ENCODE assay signal across 8 cellular contexts in the genomic region with DNA sequence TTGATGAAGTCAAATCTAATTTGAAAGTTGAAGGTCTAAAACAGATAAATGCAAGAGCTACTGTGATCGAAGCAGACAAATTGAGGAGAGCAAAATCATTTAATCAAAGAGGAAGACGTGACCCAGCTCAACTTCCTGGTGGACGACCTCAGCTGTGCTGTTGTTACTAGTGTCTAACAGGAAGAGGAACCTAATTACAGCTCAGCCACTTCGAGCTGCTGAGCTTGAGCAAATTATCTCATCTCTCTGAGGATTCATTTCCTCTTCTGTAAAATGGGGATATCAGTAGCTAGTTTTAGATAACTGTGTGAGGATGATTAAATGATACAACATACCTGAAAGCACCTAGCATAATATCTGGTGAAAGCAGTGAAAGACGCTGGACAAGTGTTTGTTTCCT. TPM values are rescaled to one million over a fixed set of nuclear protein-coding genes. Genes with fewer than 3 reads are reported as not detected.
A peak's percentile ranks its signal among the peaks of the same experiment; 100 is the strongest.
DNase-seq lines count a peak whose midpoint lies in the region; ATAC-seq and TF ChIP-seq lines count a peak whose summit lies in the region.

No MANE protein-coding gene starts in this region.

- CTCF ChIA-PET in CD8-positive, alpha-beta memory T cell (lab: Charles Lee): no interaction called here

- no peak for TF ChIP-seq POLR2A in gastrocnemius medialis (IDR thresholded peaks at IDR 0.05)

- peaks cover 12% of the 10 kb centered on the region for H3K4me1 ChIP-seq in CD8-positive, alpha-beta memory T cell (ENCODE audit: insufficient read depth, low read length)
- no peaks in the 10 kb centered on the region for H3K4me1 ChIP-seq in gastrocnemius medialis
- H3K4me1 ChIP-seq in SJCRH30: no peaks in the 10 kb centered on the region

- H3K27ac Mint-ChIP-seq in CD8-positive, alpha-beta memory T cell: peak overlapping the region in 7 of 8 donors; percentile 2 to 93 (median 83)
- H3K27ac Mint-ChIP-seq in activated naive CD8-positive, alpha-beta T cell treated with anti-CD3 and anti-CD28 coated beads, Interleukin-2, amount 10 ng/mL, durations not matched to agents 7 days and 5 days: peak overlapping the region; percentile 80

- no peaks in the 10 kb centered on the region for H3K9me3 ChIP-seq in CD8-positive, alpha-beta memory T cell (ENCODE audit: low read length)
- no peaks in the 10 kb centered on the region for H3K9me3 ChIP-seq in gastrocnemius medialis
- no peaks in the 10 kb centered on the region for H3K9me3 ChIP-seq in SJCRH30 (replicated peaks)

- H3K36me3 Mint-ChIP-seq in CD8-positive, alpha-beta memory T cell: no peaks in the 10 kb centered on the region
- H3K36me3 Mint-ChIP-seq in activated naive CD8-positive, alpha-beta T cell treated with anti-CD3 and anti-CD28 coated beads, Interleukin-2, amount 10 ng/mL, durations not matched to agents 7 days and 5 days: peaks cover 5% of the 10 kb centered on the region

- H3K27me3 ChIP-seq in CD8-positive, alpha-beta memory T cell (ENCODE audit: insufficient read depth, low read length, poor library complexity, severe bottlenecking): no peaks in the 10 kb centered on the region
- H3K27me3 ChIP-seq in gastrocnemius medialis (no peaks in the 10 kb centered on the region), SJCRH30 (no peaks in the 10 kb centered on the region; the same call in 1 of the 2 replicates)

- peak overlapping the region; percentile 4 for H3K4me3 ChIP-seq in CD8-positive, alpha-beta memory T cell (ENCODE audit: low read length)
- H3K4me3 ChIP-seq in gastrocnemius medialis: no peak overlapping the region
- H3K4me3 ChIP-seq in SJCRH30: no peak overlapping the region

- ATAC-seq in GM19351 (IDR thresholded peaks at IDR 0.05; ENCODE audit: unreplicated experiment): peak; percentile 96
- peak; percentile 92 for ATAC-seq in HG03565 (IDR thresholded peaks at IDR 0.05; ENCODE audit: unreplicated experiment)
- ATAC-seq in activated naive CD8-positive, alpha-beta T cell treated with anti-CD3 and anti-CD28 coated beads, Interleukin-2, amount 10 ng/mL, durations not matched to agents 7 days and 5 days (ENCODE audit: low read depth): peak; percentile 95
- no peak for ATAC-seq in HG02973 (IDR thresholded peaks at IDR 0.05; ENCODE audit: unreplicated experiment)
- no peak for ATAC-seq in gastrocnemius medialis

- H3K27ac ChIP-seq in CD8-positive, alpha-beta memory T cell (ENCODE audit: low read depth, low read length): no peak overlapping the region
- no peak overlapping the region for H3K27ac ChIP-seq in gastrocnemius medialis
- no peak overlapping the region for H3K27ac ChIP-seq in SJCRH30

- intact Hi-C loops in gastrocnemius medialis (cut with DNase I; ENCODE audit: low total_unique reads): no loop called here

- peak in 2 of 5 donors; percentile 3 to 15 for DNase-seq in CD8-positive, alpha-beta memory T cell
- no peak for DNase-seq in activated naive CD8-positive, alpha-beta T cell treated with anti-CD3 and anti-CD28 coated beads, Interleukin-2, amount 10 ng/mL, durations not matched to agents 7 days and 5 days
- DNase-seq in gastrocnemius medialis (no peak), SJCRH30 (no peak)
- no peak for DNase-seq in stimulated activated CD4-positive, alpha-beta T cell treated with anti-CD3 and anti-CD28 coated beads, Interleukin-4, amount 100 ng/mL, for 4 hours

- peaks cover 0 to 1% of the 10 kb centered on the region in 2 donors for H3K27me3 Mint-ChIP-seq in CD8-positive, alpha-beta memory T cell
- H3K27me3 Mint-ChIP-seq in activated naive CD8-positive, alpha-beta T cell treated with anti-CD3 and anti-CD28 coated beads, Interleukin-2, amount 10 ng/mL, durations not matched to agents 7 days and 5 days: peaks cover 4% of the 10 kb centered on the region

- H3K9me3 Mint-ChIP-seq in CD8-positive, alpha-beta memory T cell: no peaks in the 10 kb centered on the region
- peaks cover 4% of the 10 kb centered on the region for H3K9me3 Mint-ChIP-seq in activated naive CD8-positive, alpha-beta T cell treated with anti-CD3 and anti-CD28 coated beads, Interleukin-2, amount 10 ng/mL, durations not matched to agents 7 days and 5 days

- peak overlapping the region in 6 of 7 donors; percentile 37 to 77 (median 65) for H3K4me3 Mint-ChIP-seq in CD8-positive, alpha-beta memory T cell
- peak overlapping the region; percentile 55 for H3K4me3 Mint-ChIP-seq in activated naive CD8-positive, alpha-beta T cell treated with anti-CD3 and anti-CD28 coated beads, Interleukin-2, amount 10 ng/mL, durations not matched to agents 7 days and 5 days

- peaks cover 17 to 25% (median 22%) of the 10 kb centered on the region in 3 donors for H3K4me1 Mint-ChIP-seq in CD8-positive, alpha-beta memory T cell
- H3K4me1 Mint-ChIP-seq in activated naive CD8-positive, alpha-beta T cell treated with anti-CD3 and anti-CD28 coated beads, Interleukin-2, amount 10 ng/mL, durations not matched to agents 7 days and 5 days: peaks cover 18% of the 10 kb centered on the region

- H3K36me3 ChIP-seq in CD8-positive, alpha-beta memory T cell (ENCODE audit: insufficient read depth, low read length): no peaks in the 10 kb centered on the region
- H3K36me3 ChIP-seq in gastrocnemius medialis (no peaks in the 10 kb centered on the region), SJCRH30 (no peaks in the 10 kb centered on the region)

- no peak for TF ChIP-seq CTCF in gastrocnemius medialis (IDR thresholded peaks at IDR 0.05 in 4 of 5, conservative IDR thresholded peaks at IDR 0.05 in 1 of 5)

- POLR2A ChIA-PET in CD8-positive, alpha-beta memory T cell (lab: Charles Lee): no interaction called here
- POLR2A ChIA-PET in activated naive CD8-positive, alpha-beta T cell treated with anti-CD3 and anti-CD28 coated beads, Interleukin-2, amount 10 ng/mL, durations not matched to agents 7 days and 5 days (lab: Charles Lee): no interaction called here

- in situ Hi-C loops in gastrocnemius medialis (cut with MboI; ENCODE audit: low sequenced_read_pairs in 4 of 4): loop anchor here in 2 of 4 donors (25.0 kb wide), 1 partner anchor 324 kb away; no protein-coding TSS in a partner anchor

RNA-seq across cellular contexts. Expression of gene OLFML1, which starts 48.6 kb away (rescaled TPM):
- total RNA-seq in CD8-positive, alpha-beta memory T cell: not detected
- polyA plus RNA-seq in CD8-positive, alpha-beta memory T cell: not detected
- not detected for total RNA-seq in activated naive CD8-positive, alpha-beta T cell treated with anti-CD3 and anti-CD28 coated beads, Interleukin-2, amount 10 ng/mL, durations not matched to agents 7 days and 5 days
- 1 to 10 TPM; 1.7 to 4.0 (median 2.4) TPM for total RNA-seq in gastrocnemius medialis
- not detected in 2 replicates for total RNA-seq in SJCRH30 (2014; rRNA removed; shearing (Covaris generic))

Comparison
In these comparisons a context has a peak if more than half of its experiments do, and no peak if none do; other contexts are left out.
1. ATAC-seq: peak in GM19351 (single experiment), HG03565 (single experiment) and activated naive CD8-positive, alpha-beta T cell treated with anti-CD3 and anti-CD28 coated beads, Interleukin-2, amount 10 ng/mL, durations not matched to agents 7 days and 5 days (single experiment); none in HG02973 (single experiment) and gastrocnemius medialis (0 of 2).